ENCODE assay signal across 9 cellular contexts in genomic region chr4:170090667-170091052, GRCh38. TPM values are rescaled to one million over a fixed set of nuclear protein-coding genes. Genes with fewer than 3 reads are reported as not detected.
DNase-seq lines count a peak whose midpoint lies in the region; ATAC-seq, FAIRE-seq and TF ChIP-seq lines count a peak whose summit lies in the region.
"Had no signal": no experiment of that assay in that cellular context is flagged by ENCODE, and none has a peak within 500 bp of the region (broad histone marks: within the 10 kb centered on the region; RNA-seq: fewer than 3 reads in every experiment).

No MANE protein-coding gene starts in this region.

- H3K4me3 Mint-ChIP-seq in MCF 10A (ENCODE audit: unreplicated experiment) (peak overlapping the region; percentile 81), type B pancreatic cell (peak overlapping the region; percentile 98)
- peak overlapping the region; percentile 53 for H3K4me3 Mint-ChIP-seq in activated T-helper 1 cell treated with anti-CD3 and anti-CD28 coated beads, Interleukin-12 subunit alpha, Interleukin-12 subunit beta, Interleukin-2, Interleukin-4 antibody, amounts not matched to agents 30 ng/mL and 10 ng/mL and 1 ng/mL, durations not matched to agents 14 hours and 24 hours and 36 hours

- POLR2A ChIA-PET in MCF 10A (lab: Yijun Ruan, JAX): no interaction called here

- H3K4me1 Mint-ChIP-seq in MCF 10A (ENCODE audit: insufficient read depth, unreplicated experiment) (peaks cover 6% of the 10 kb centered on the region), type B pancreatic cell (ENCODE audit: unreplicated experiment) (peaks cover 33% of the 10 kb centered on the region)
- H3K4me1 Mint-ChIP-seq in activated T-helper 1 cell treated with anti-CD3 and anti-CD28 coated beads, Interleukin-12 subunit alpha, Interleukin-12 subunit beta, Interleukin-2, Interleukin-4 antibody, amounts not matched to agents 30 ng/mL and 10 ng/mL and 1 ng/mL, durations not matched to agents 14 hours and 24 hours and 36 hours (ENCODE audit: low read depth): peaks cover 6% of the 10 kb centered on the region

- no peaks in the 10 kb centered on the region for H3K27me3 ChIP-seq in breast epithelium

- CTCF ChIA-PET in MCF 10A (lab: Yijun Ruan, JAX): no interaction called here

- no peak for TF ChIP-seq CTCF in MCF 10A (IDR thresholded peaks at IDR 0.05; ENCODE audit: unreplicated experiment)
- TF ChIP-seq CTCF in breast epithelium (IDR thresholded peaks at IDR 0.05): no peak
- TF ChIP-seq CTCF in type B pancreatic cell (conservative IDR thresholded peaks at IDR 0.05): no peak

- H3K36me3 ChIP-seq in breast epithelium: no peaks in the 10 kb centered on the region

- no peaks in the 10 kb centered on the region for H3K9me3 ChIP-seq in breast epithelium

- H3K27me3 Mint-ChIP-seq in MCF 10A (ENCODE audit: insufficient read depth, unreplicated experiment) (no peaks in the 10 kb centered on the region), type B pancreatic cell (no peaks in the 10 kb centered on the region)
- H3K27me3 Mint-ChIP-seq in activated T-helper 1 cell treated with anti-CD3 and anti-CD28 coated beads, Interleukin-12 subunit alpha, Interleukin-12 subunit beta, Interleukin-2, Interleukin-4 antibody, amounts not matched to agents 30 ng/mL and 10 ng/mL and 1 ng/mL, durations not matched to agents 14 hours and 24 hours and 36 hours (ENCODE audit: insufficient read depth): peaks cover 17% of the 10 kb centered on the region

- no peak for DNase-seq in MCF 10A (ENCODE audit: unreplicated experiment)
- no peak for DNase-seq in breast epithelium (ENCODE audit: low spot score in 2 of 2)
- no peak for DNase-seq in activated T-helper 1 cell treated with anti-CD3 and anti-CD28 coated beads, Interleukin-12 subunit alpha, Interleukin-12 subunit beta, Interleukin-2, Interleukin-4 antibody, amounts not matched to agents 30 ng/mL and 10 ng/mL and 1 ng/mL, durations not matched to agents 14 hours and 24 hours and 36 hours (ENCODE audit: low spot score)
- DNase-seq in left colon: no peak
- no peak for DNase-seq in type B pancreatic cell (ENCODE audit: extremely low spot score, unreplicated experiment)
- no peak for DNase-seq in GM19239 (ENCODE audit: insufficient read length, low spot score)
- DNase-seq in nucleus accumbens (lab: John Stamatoyannopoulos, UW): no peak
- no peak for DNase-seq in NCI-H1436 (lab: John Stamatoyannopoulos, UW)

- no peak overlapping the region for H3K4me3 ChIP-seq in breast epithelium

- H3K27ac Mint-ChIP-seq in MCF 10A (ENCODE audit: low read depth, unreplicated experiment) (peak overlapping the region; percentile 61), type B pancreatic cell (peak overlapping the region; percentile 75)
- no peak overlapping the region for H3K27ac Mint-ChIP-seq in activated T-helper 1 cell treated with anti-CD3 and anti-CD28 coated beads, Interleukin-12 subunit alpha, Interleukin-12 subunit beta, Interleukin-2, Interleukin-4 antibody, amounts not matched to agents 30 ng/mL and 10 ng/mL and 1 ng/mL, durations not matched to agents 14 hours and 24 hours and 36 hours

- H3K9me3 Mint-ChIP-seq in MCF 10A (ENCODE audit: unreplicated experiment) (no peaks in the 10 kb centered on the region), type B pancreatic cell (no peaks in the 10 kb centered on the region)
- no peaks in the 10 kb centered on the region for H3K9me3 Mint-ChIP-seq in activated T-helper 1 cell treated with anti-CD3 and anti-CD28 coated beads, Interleukin-12 subunit alpha, Interleukin-12 subunit beta, Interleukin-2, Interleukin-4 antibody, amounts not matched to agents 30 ng/mL and 10 ng/mL and 1 ng/mL, durations not matched to agents 14 hours and 24 hours and 36 hours

- intact Hi-C loops in MCF 10A (cut with micrococcal nuclease) (loop anchor here (1.0 to 2.0 kb wide), 2 partner anchors 280 to 478 kb away; partner anchors contain the start of gene NEK1), breast epithelium (cut with DNase I; ENCODE audit: low total_unique reads) (no loop called here), left colon (cut with DNase I, micrococcal nuclease) (no loop called here)
- intact Hi-C loops in activated T-helper 1 cell treated with anti-CD3 and anti-CD28 coated beads, Interleukin-12 subunit alpha, Interleukin-12 subunit beta, Interleukin-2, Interleukin-4 antibody, amounts not matched to agents 30 ng/mL and 10 ng/mL and 1 ng/mL, durations not matched to agents 14 hours and 24 hours and 36 hours (cut with micrococcal nuclease): no loop called here

- no peak overlapping the region for H3K27ac ChIP-seq in breast epithelium

- TF ChIP-seq POLR2A in breast epithelium (IDR thresholded peaks at IDR 0.05): no peak

- peak; percentile 21 for ATAC-seq in left colon

- no peak for FAIRE-seq in GM19239 (lab: Jason Lieb, UNC)
- FAIRE-seq: G401.6 had no signal

- H3K4me1 ChIP-seq in breast epithelium: no peaks in the 10 kb centered on the region

- no TSS peak for BruUV-seq in MCF 10A (replicated peaks; lab: Mats Ljungman, UMichigan)

- H3K36me3 Mint-ChIP-seq in MCF 10A (ENCODE audit: insufficient read depth, unreplicated experiment): no peaks in the 10 kb centered on the region
- H3K36me3 Mint-ChIP-seq in activated T-helper 1 cell treated with anti-CD3 and anti-CD28 coated beads, Interleukin-12 subunit alpha, Interleukin-12 subunit beta, Interleukin-2, Interleukin-4 antibody, amounts not matched to agents 30 ng/mL and 10 ng/mL and 1 ng/mL, durations not matched to agents 14 hours and 24 hours and 36 hours (ENCODE audit: low read depth): no peaks in the 10 kb centered on the region
- peaks cover 24% of the 10 kb centered on the region for H3K36me3 Mint-ChIP-seq in type B pancreatic cell

RNA-seq across cellular contexts. Expression of gene AADAT, which starts 0.9 kb away (rescaled TPM):
- 6.4 and 6.9 TPM in 2 replicates for total RNA-seq in MCF 10A (2022)
- 1 to 10 TPM; 5.6 to 6.2 (median 5.9) TPM for total RNA-seq in breast epithelium
- total RNA-seq in activated T-helper 1 cell treated with anti-CD3 and anti-CD28 coated beads, Interleukin-12 subunit alpha, Interleukin-12 subunit beta, Interleukin-2, Interleukin-4 antibody, amounts not matched to agents 30 ng/mL and 10 ng/mL and 1 ng/mL, durations not matched to agents 14 hours and 24 hours and 36 hours: not detected in 2 replicates
- total RNA-seq in left colon: 1 to 10 TPM; 3.8 to 4.0 TPM
- 14.3 and 27.1 TPM in 2 replicates for total RNA-seq in type B pancreatic cell (ENCODE audit: low replicate concordance)
